Comparison of ENCODE assay signal across 38 cellular contexts in genomic region chr4:173391691-173392090, GRCh38. TPM values are rescaled to one million over a fixed set of nuclear protein-coding genes. Genes with fewer than 3 reads are reported as not detected.
"Had no signal": no experiment of that assay in that cellular context is flagged by ENCODE, and none has a peak within 500 bp of the region (broad histone marks: within the 10 kb centered on the region; RNA-seq: fewer than 3 reads in every experiment).

No MANE protein-coding gene starts in this region.

- H3K27ac ChIP-seq: KMS-11 had no signal

- H3K36me3 ChIP-seq: MG63 had no signal

- H3K4me3 ChIP-seq: MG63 had no signal

- DNase-seq: Karpas-422, Kasumi-1, MG63, MM.1S, MV-4-11, NCI-H1048, NCI-H1092, NCI-H1092 treated with DMSO at 0.1 percent for 48 hours, NCI-H1105, NCI-H1105 treated with DMSO at 0.1 percent for 48 hours, NCI-H1417, NCI-H1417 treated with DMSO at 0.1 percent for 48 hours, NCI-H1436, NCI-H1436 treated with DMSO at 0.1 percent for 48 hours, NCI-H146, NCI-H1694, NCI-H1694 treated with DMSO at 0.1 percent for 48 hours, NCI-H187, NCI-H187 treated with DMSO at 0.1 percent for 48 hours, NCI-H1930, NCI-H2029, NCI-H2029 treated with DMSO at 0.1 percent for 48 hours, NCI-H2081, NCI-H2081 treated with DMSO at 0.1 percent for 48 hours, NCI-H2107, NCI-H2171, NCI-H2171 treated with DMSO at 0.1 percent for 48 hours, NCI-H2227 treated with DMSO at 0.1 percent for 48 hours, NCI-H226, NCI-H345, NCI-H446, NCI-H446 treated with DMSO at 0.1 percent for 48 hours, NCI-H510A had no signal

- H3K27me3 ChIP-seq: MG63 had no signal

RNA-seq across cellular contexts. Expression of gene SCRG1, which starts 7.2 kb away (rescaled TPM):
- total RNA-seq: LHCN-M2, M059J, MCF 10A, NCI-H460 had no signal
